Comparison of ENCODE assay signal across 1 cellular context in the genomic region with DNA sequence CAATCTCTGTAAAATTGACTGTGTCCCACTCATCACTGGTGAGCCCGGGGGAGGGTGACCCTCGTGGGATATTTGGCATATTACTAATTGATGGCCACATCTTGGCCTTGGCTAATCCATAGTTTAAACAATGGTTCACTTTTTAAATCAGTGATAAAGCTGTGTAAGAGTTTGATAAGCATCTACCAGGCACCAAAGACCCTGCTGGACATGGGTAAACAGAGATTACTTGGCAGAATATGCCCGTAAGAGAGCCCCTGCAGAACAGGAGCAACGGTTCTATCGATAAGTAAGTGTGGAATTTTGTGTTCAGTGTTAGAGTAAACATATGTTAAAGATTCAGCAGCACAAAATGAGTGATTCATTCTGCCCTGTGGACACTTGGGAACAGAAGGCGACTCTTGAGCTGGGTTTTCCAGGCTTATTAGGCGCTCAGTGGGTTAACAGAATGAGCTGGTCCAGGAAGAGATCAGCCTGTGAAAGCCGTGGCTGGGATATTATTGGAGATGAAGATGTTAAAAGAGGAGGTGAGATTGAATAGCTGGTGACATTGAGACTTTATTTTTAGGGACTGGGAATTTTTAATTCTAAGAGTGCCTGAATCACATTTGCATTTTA.
TF ChIP-seq lines count a peak whose summit lies in the region.

No MANE protein-coding gene starts in this region.

TF ChIP-seq in HepG2, 621 proteins besides CTCF, POLR2A, EP300 and RAD21:
- TF ChIP-seq FOXA3 (CRISPR knock-in tag; IDR thresholded peaks at IDR 0.05) (no peak), PCBP2 (optimal IDR thresholded peaks at IDR 0.05; ENCODE audit: low read depth, low read length, poor library complexity, severe bottlenecking) (no peak), HMG20A (CRISPR knock-in tag; IDR thresholded peaks at IDR 0.05; ENCODE audit: borderline replicate concordance) (no peak), STAT5B (CRISPR knock-in tag; IDR thresholded peaks at IDR 0.05) (no peak), ZNF562 (CRISPR knock-in tag; IDR thresholded peaks at IDR 0.05; ENCODE audit: borderline replicate concordance) (no peak), HHEX (CRISPR knock-in tag; IDR thresholded peaks at IDR 0.05) (no peak), ZNF343 (CRISPR knock-in tag; IDR thresholded peaks at IDR 0.05) (no peak), SP140L (CRISPR knock-in tag; IDR thresholded peaks at IDR 0.05; ENCODE audit: borderline replicate concordance) (no peak), ZNF232 (CRISPR knock-in tag; IDR thresholded peaks at IDR 0.05; ENCODE audit: borderline replicate concordance) (no peak)
- TF ChIP-seq, protein P1, sequence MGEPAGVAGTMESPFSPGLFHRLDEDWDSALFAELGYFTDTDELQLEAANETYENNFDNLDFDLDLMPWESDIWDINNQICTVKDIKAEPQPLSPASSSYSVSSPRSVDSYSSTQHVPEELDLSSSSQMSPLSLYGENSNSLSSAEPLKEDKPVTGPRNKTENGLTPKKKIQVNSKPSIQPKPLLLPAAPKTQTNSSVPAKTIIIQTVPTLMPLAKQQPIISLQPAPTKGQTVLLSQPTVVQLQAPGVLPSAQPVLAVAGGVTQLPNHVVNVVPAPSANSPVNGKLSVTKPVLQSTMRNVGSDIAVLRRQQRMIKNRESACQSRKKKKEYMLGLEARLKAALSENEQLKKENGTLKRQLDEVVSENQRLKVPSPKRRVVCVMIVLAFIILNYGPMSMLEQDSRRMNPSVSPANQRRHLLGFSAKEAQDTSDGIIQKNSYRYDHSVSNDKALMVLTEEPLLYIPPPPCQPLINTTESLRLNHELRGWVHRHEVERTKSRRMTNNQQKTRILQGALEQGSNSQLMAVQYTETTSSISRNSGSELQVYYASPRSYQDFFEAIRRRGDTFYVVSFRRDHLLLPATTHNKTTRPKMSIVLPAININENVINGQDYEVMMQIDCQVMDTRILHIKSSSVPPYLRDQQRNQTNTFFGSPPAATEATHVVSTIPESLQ (CRISPR knock-in tag; conservative IDR thresholded peaks at IDR 0.05), result no peak
TF ChIP-seq in HepG2: peak in this region for 0.
